10 cellular contexts compared by ENCODE assay signal in genomic region chr11:45929486-45930030, GRCh38. TPM values are rescaled to one million over a fixed set of nuclear protein-coding genes. Genes with fewer than 3 reads are reported as not detected.
DNase-seq lines count a peak whose midpoint lies in the region; ATAC-seq lines count a peak whose summit lies in the region.
"Had no signal": no experiment of that assay in that cellular context is flagged by ENCODE, and none has a peak within 500 bp of the region (broad histone marks: within the 10 kb centered on the region; RNA-seq: fewer than 3 reads in every experiment).

No MANE protein-coding gene starts in this region.

- ATAC-seq in HG03039 (IDR thresholded peaks at IDR 0.05; ENCODE audit: unreplicated experiment) = peak; percentile 3

- peak; percentile 33 for DNase-seq in activated T-cell treated with anti-CD3 and anti-CD28 coated beads, Interleukin-2, amount 50 U/mL, for 24 hours
- no peak for DNase-seq in activated T-cell treated with anti-CD3 and anti-CD28 coated beads, Interleukin-2, amount 50 U/mL, for 48 hours
- DNase-seq in activated naive CD8-positive, alpha-beta T cell treated with anti-CD3 and anti-CD28 coated beads for 36 hours = no peak
- DNase-seq in dedifferentiated amniotic fluid mesenchymal stem cell (ENCODE audit: extremely low spot score) (no peak), iPS-NIHi7 (ENCODE audit: extremely low spot score) (no peak), amniotic stem cell (lab: John Stamatoyannopoulos, UW) (no peak)

- H3K4me3 Mint-ChIP-seq in activated T-cell treated with anti-CD3 and anti-CD28 coated beads, Interleukin-2, amount 50 U/mL, for 24 hours = no peak overlapping the region
- peak overlapping the region; percentile 32 for H3K4me3 Mint-ChIP-seq in activated naive CD8-positive, alpha-beta T cell treated with anti-CD3 and anti-CD28 coated beads for 36 hours
- H3K4me3 Mint-ChIP-seq in stimulated activated naive CD8-positive, alpha-beta T cell treated with anti-CD3 and anti-CD28 coated beads, Interleukin-15, Interleukin-2, amounts not matched to agents 100 ng/mL and 50 ng/mL, for 24 hours = peak overlapping the region; percentile 66

- H3K27me3 Mint-ChIP-seq in activated T-cell treated with anti-CD3 and anti-CD28 coated beads, Interleukin-2, amount 50 U/mL, for 24 hours = no peaks in the 10 kb centered on the region
- no peaks in the 10 kb centered on the region for H3K27me3 Mint-ChIP-seq in activated naive CD8-positive, alpha-beta T cell treated with anti-CD3 and anti-CD28 coated beads for 36 hours
- no peaks in the 10 kb centered on the region for H3K27me3 Mint-ChIP-seq in stimulated activated naive CD8-positive, alpha-beta T cell treated with anti-CD3 and anti-CD28 coated beads, Interleukin-15, Interleukin-2, amounts not matched to agents 100 ng/mL and 50 ng/mL, for 24 hours

- H3K9me3 Mint-ChIP-seq in activated T-cell treated with anti-CD3 and anti-CD28 coated beads, Interleukin-2, amount 50 U/mL, for 24 hours = no peaks in the 10 kb centered on the region
- H3K9me3 Mint-ChIP-seq in activated naive CD8-positive, alpha-beta T cell treated with anti-CD3 and anti-CD28 coated beads for 36 hours = no peaks in the 10 kb centered on the region
- H3K9me3 Mint-ChIP-seq in stimulated activated naive CD8-positive, alpha-beta T cell treated with anti-CD3 and anti-CD28 coated beads, Interleukin-15, Interleukin-2, amounts not matched to agents 100 ng/mL and 50 ng/mL, for 24 hours = no peaks in the 10 kb centered on the region

- H3K36me3 Mint-ChIP-seq in activated T-cell treated with anti-CD3 and anti-CD28 coated beads, Interleukin-2, amount 50 U/mL, for 24 hours (ENCODE audit: low read depth) = peaks cover 22% of the 10 kb centered on the region
- H3K36me3 Mint-ChIP-seq in activated naive CD8-positive, alpha-beta T cell treated with anti-CD3 and anti-CD28 coated beads for 36 hours = no peaks in the 10 kb centered on the region
- peaks cover 10% of the 10 kb centered on the region for H3K36me3 Mint-ChIP-seq in stimulated activated naive CD8-positive, alpha-beta T cell treated with anti-CD3 and anti-CD28 coated beads, Interleukin-15, Interleukin-2, amounts not matched to agents 100 ng/mL and 50 ng/mL, for 24 hours (ENCODE audit: low read depth)

- H3K4me1 Mint-ChIP-seq in activated T-cell treated with anti-CD3 and anti-CD28 coated beads, Interleukin-2, amount 50 U/mL, for 24 hours (ENCODE audit: low read depth) = peaks cover 32% of the 10 kb centered on the region
- H3K4me1 Mint-ChIP-seq in activated naive CD8-positive, alpha-beta T cell treated with anti-CD3 and anti-CD28 coated beads for 36 hours = peaks cover 19% of the 10 kb centered on the region
- H3K4me1 Mint-ChIP-seq in stimulated activated naive CD8-positive, alpha-beta T cell treated with anti-CD3 and anti-CD28 coated beads, Interleukin-15, Interleukin-2, amounts not matched to agents 100 ng/mL and 50 ng/mL, for 24 hours (ENCODE audit: low read depth) = peaks cover 15% of the 10 kb centered on the region

- peak overlapping the region; percentile 45 for H3K27ac Mint-ChIP-seq in activated T-cell treated with anti-CD3 and anti-CD28 coated beads, Interleukin-2, amount 50 U/mL, for 24 hours
- peak overlapping the region; percentile 72 for H3K27ac Mint-ChIP-seq in activated naive CD8-positive, alpha-beta T cell treated with anti-CD3 and anti-CD28 coated beads for 36 hours
- peak overlapping the region; percentile 81 for H3K27ac Mint-ChIP-seq in stimulated activated naive CD8-positive, alpha-beta T cell treated with anti-CD3 and anti-CD28 coated beads, Interleukin-15, Interleukin-2, amounts not matched to agents 100 ng/mL and 50 ng/mL, for 24 hours

RNA-seq across cellular contexts. Expression of gene LARGE2, which starts 7.1 kb away (rescaled TPM):
- total RNA-seq in activated naive CD8-positive, alpha-beta T cell treated with anti-CD3 and anti-CD28 coated beads for 36 hours = 1 to 10 TPM; 1.2 to 1.5 TPM
- total RNA-seq: glomerular endothelial cell had no signal

RNA-seq across cellular contexts. Expression of gene PEX16, which starts 11.9 kb away (rescaled TPM):
- 10 to 100 TPM; 34.8 to 43.5 TPM for total RNA-seq in activated naive CD8-positive, alpha-beta T cell treated with anti-CD3 and anti-CD28 coated beads for 36 hours

RNA-seq across cellular contexts. Expression of gene FREY1, which starts 22.5 kb away (rescaled TPM):
- under 1 TPM; 0.60 to 0.80 TPM for total RNA-seq in activated naive CD8-positive, alpha-beta T cell treated with anti-CD3 and anti-CD28 coated beads for 36 hours
- total RNA-seq: vagina had no signal

RNA-seq across cellular contexts. Expression of gene MAPK8IP1, which starts 44.1 kb away (rescaled TPM):
- under 1 TPM; 0.54 to 0.56 TPM for total RNA-seq in activated naive CD8-positive, alpha-beta T cell treated with anti-CD3 and anti-CD28 coated beads for 36 hours
